ENCODE assay signal across 9 cellular contexts in the genomic region with DNA sequence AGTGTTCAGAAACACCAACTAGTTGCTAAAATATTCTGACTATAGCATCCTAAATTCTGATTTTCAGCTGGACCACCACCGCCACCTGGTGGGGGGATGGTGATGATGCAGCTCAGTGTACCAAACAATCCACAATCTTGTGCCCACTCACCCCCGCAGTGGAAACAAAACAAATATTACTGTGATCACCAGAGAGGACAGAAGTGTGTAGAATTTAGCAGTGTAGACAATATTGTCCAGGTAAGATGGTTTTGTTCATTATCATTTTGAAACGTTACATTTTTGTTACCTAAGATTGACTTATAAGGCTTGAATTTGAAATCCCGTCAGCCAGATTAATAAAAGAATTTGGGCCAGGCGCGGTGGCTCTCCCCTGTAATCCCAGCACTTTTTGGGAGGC. TPM values are rescaled to one million over a fixed set of nuclear protein-coding genes. Genes with fewer than 3 reads are reported as not detected.
DNase-seq lines count a peak whose midpoint lies in the region; ATAC-seq and TF ChIP-seq lines count a peak whose summit lies in the region.
"Had no signal": no experiment of that assay in that cellular context is flagged by ENCODE, and none has a peak within 500 bp of the region (broad histone marks: within the 10 kb centered on the region; RNA-seq: fewer than 3 reads in every experiment).

No MANE protein-coding gene starts in this region.

- H3K4me1 ChIP-seq in PC-9 (replicated peaks; ENCODE audit: insufficient read depth), result no peaks in the 10 kb centered on the region
- H3K4me1 ChIP-seq in testis, result no peaks in the 10 kb centered on the region

- H3K4me1 Mint-ChIP-seq in activated T-cell treated with anti-CD3 and anti-CD28 coated beads, Interleukin-2, amount 50 U/mL, for 72 hours (ENCODE audit: low read depth), result no peaks in the 10 kb centered on the region

- intact Hi-C loops in PC-9 (cut with micrococcal nuclease; ENCODE audit: unreplicated experiment) (loop anchor here (1.0 to 10.0 kb wide), 4 partner anchors 238 to 1245 kb away; no protein-coding TSS in a partner anchor), testis (cut with DNase I; ENCODE audit: low total_unique reads) (loop anchor here (10.0 kb wide), 1 partner anchor 695 kb away; no protein-coding TSS in a partner anchor)

- DNase-seq in GM03348 (ENCODE audit: low spot score) (peak; percentile 75), PC-9 (peak in 1 of 2 experiments; percentile 53), fibroblast of mammary gland (ENCODE audit: low read depth) (peak; percentile 48), nucleus accumbens (lab: John Stamatoyannopoulos, UW) (peak in 46 of 56 donors; percentile 0 to 77 (median 27)), testis (peak; percentile 61)
- peak; percentile 60 to 81 for DNase-seq in activated T-cell treated with anti-CD3 and anti-CD28 coated beads, Interleukin-2, amount 50 U/mL, for 72 hours

- H3K27me3 ChIP-seq in PC-9 (ENCODE audit: insufficient read depth, low read depth) (no peaks in the 10 kb centered on the region), testis (no peaks in the 10 kb centered on the region)

- CTCF ChIA-PET in PC-9 (lab: Charles Lee), result interaction anchor here (0.7 to 1.4 kb wide), 5 partner anchors 237 to 721 kb away, joined by 3 to 9 read pairs (median 5); no protein-coding TSS in a partner anchor

- TF ChIP-seq CTCF in PC-9 (conservative IDR thresholded peaks at IDR 0.05), result peak; percentile 96
- TF ChIP-seq CTCF in fibroblast of mammary gland (conservative IDR thresholded peaks at IDR 0.05; ENCODE audit: control insufficient read depth, insufficient read depth, low read depth, low read length), result peak; percentile 89
- peak; percentile 82 to 97 (median 90) for TF ChIP-seq CTCF in testis (IDR thresholded peaks at IDR 0.05)

- TF ChIP-seq POLR2A in testis (IDR thresholded peaks at IDR 0.05), result no peak

- H3K27me3 Mint-ChIP-seq in activated T-cell treated with anti-CD3 and anti-CD28 coated beads, Interleukin-2, amount 50 U/mL, for 72 hours (ENCODE audit: low read depth), result no peaks in the 10 kb centered on the region

- WGBS in testis, 2 donors, result 63 to 70% methylated on average over 6 of the region's 6 CpGs

- no TSS peak for BruUV-seq in PC-9 (replicated peaks; lab: Mats Ljungman, UMichigan)

- H3K27ac Mint-ChIP-seq in activated T-cell treated with anti-CD3 and anti-CD28 coated beads, Interleukin-2, amount 50 U/mL, for 72 hours, result no peak overlapping the region

- H3K4me3 ChIP-seq in PC-9, result no peak overlapping the region
- H3K4me3 ChIP-seq in fibroblast of mammary gland (ENCODE audit: control insufficient read depth, low read depth, low read length), result no peak overlapping the region
- no peak overlapping the region for H3K4me3 ChIP-seq in testis

- no peaks in the 10 kb centered on the region for H3K9me2 ChIP-seq in PC-9 (ENCODE audit: insufficient read depth)

- peaks cover 0 to 3% of the 10 kb centered on the region in 2 donors for H3K36me3 Mint-ChIP-seq in activated T-cell treated with anti-CD3 and anti-CD28 coated beads, Interleukin-2, amount 50 U/mL, for 72 hours (ENCODE audit: insufficient read depth in 2 of 2)

- no peaks in the 10 kb centered on the region for H3K79me2 ChIP-seq in PC-9 (ENCODE audit: low read depth)

- no peak overlapping the region for H3K27ac ChIP-seq in PC-9
- no peak overlapping the region for H3K27ac ChIP-seq in testis
- H3K27ac ChIP-seq: epithelial cell of prostate had no signal

- no peak overlapping the region for H3K4me2 ChIP-seq in PC-9

- H3K9me3 Mint-ChIP-seq in activated T-cell treated with anti-CD3 and anti-CD28 coated beads, Interleukin-2, amount 50 U/mL, for 72 hours, result no peaks in the 10 kb centered on the region

- H3K9me3 ChIP-seq in PC-9 (ENCODE audit: insufficient read depth, low read depth) (no peaks in the 10 kb centered on the region), testis (no peaks in the 10 kb centered on the region)

- no peak overlapping the region for H3K4me3 Mint-ChIP-seq in activated T-cell treated with anti-CD3 and anti-CD28 coated beads, Interleukin-2, amount 50 U/mL, for 72 hours

- H2AFZ ChIP-seq in PC-9, result no peak overlapping the region

- no peaks in the 10 kb centered on the region for H4K20me1 ChIP-seq in PC-9 (ENCODE audit: insufficient read depth)

- peaks cover 4% of the 10 kb centered on the region; the same call in 1 of the 2 replicates for H3F3A ChIP-seq in PC-9 (ENCODE audit: insufficient read depth, low read depth)

- POLR2A ChIA-PET in PC-9 (lab: Charles Lee; ENCODE audit: unreplicated experiment), result interaction anchor here (0.6 to 0.7 kb wide), 2 partner anchors 165 to 704 kb away, joined by 4 read pairs; no protein-coding TSS in a partner anchor

- H3K36me3 ChIP-seq in PC-9 (ENCODE audit: low read depth), result no peaks in the 10 kb centered on the region
- no peaks in the 10 kb centered on the region for H3K36me3 ChIP-seq in testis (ENCODE audit: low read depth, missing control alignments)

- ATAC-seq in HG02885 (IDR thresholded peaks at IDR 0.05; ENCODE audit: poor library complexity, unreplicated experiment) (peak; percentile 52), GM19455 (IDR thresholded peaks at IDR 0.05; ENCODE audit: unreplicated experiment) (no peak)
- peak; percentile 49 to 58 for ATAC-seq in activated T-cell treated with anti-CD3 and anti-CD28 coated beads, Interleukin-2, amount 50 U/mL, for 72 hours (replicated peaks in 1 of 2)

RNA-seq across cellular contexts. Expression of gene UBXN4, which starts 31.7 kb away (rescaled TPM):
- total RNA-seq in PC-9 (2021) (75.6 and 95.0 TPM in 2 replicates), testis (10 to 100 TPM; 87.7 to 94.0 TPM)
- 100 to 1,000 TPM; 150 to 173 TPM for total RNA-seq in activated T-cell treated with anti-CD3 and anti-CD28 coated beads, Interleukin-2, amount 50 U/mL, for 72 hours
- polyA plus RNA-seq in testis (ENCODE audit: insufficient read depth, low read depth, low replicate concordance), result 60.9 TPM
